In the genomic region with DNA sequence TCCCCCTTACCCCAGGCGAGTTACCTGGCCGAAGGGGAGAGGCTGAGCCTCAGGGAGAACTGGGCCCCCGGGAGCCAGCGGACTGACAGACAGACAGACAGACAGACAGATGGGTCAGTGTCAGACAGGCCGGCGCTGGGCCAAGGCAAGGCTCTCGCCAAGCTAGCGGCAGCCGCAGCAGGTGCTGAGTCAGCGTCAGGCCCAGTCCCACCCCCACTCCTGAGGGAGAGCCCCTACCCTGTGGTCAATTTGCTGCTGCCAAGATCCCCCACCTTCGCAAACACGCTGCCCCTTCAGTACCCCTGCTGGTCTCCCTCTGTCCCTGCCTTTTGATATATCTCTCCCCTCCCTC, we compare ENCODE assay signal across 8 cellular contexts. TPM values are rescaled to one million over a fixed set of nuclear protein-coding genes. Genes with fewer than 3 reads are reported as not detected.
DNase-seq lines count a peak whose midpoint lies in the region; ATAC-seq and TF ChIP-seq lines count a peak whose summit lies in the region.

No MANE protein-coding gene starts in this region.

- intact Hi-C loops in testis (cut with DNase I; ENCODE audit: low total_unique reads): no loop called here

- H3K4me3 ChIP-seq in testis: no peak overlapping the region

- no peak for TF ChIP-seq POLR2A in testis (IDR thresholded peaks at IDR 0.05)

- WGBS in testis, 2 donors: 8 to 14% methylated on average over 6 to 12 of the region's 12 CpGs

- no peak for ATAC-seq in GM21515 (IDR thresholded peaks at IDR 0.05; ENCODE audit: unreplicated experiment)

- peaks cover 28% of the 10 kb centered on the region for H3K4me1 ChIP-seq in testis

- H3K27ac ChIP-seq in testis: no peak overlapping the region

- TF ChIP-seq CTCF in testis (IDR thresholded peaks at IDR 0.05): no peak

- DNase-seq in activated CD8-positive, alpha-beta memory T cell treated with anti-CD3 and anti-CD28 coated beads for 24 hours: peak; percentile 62
- DNase-seq in activated CD8-positive, alpha-beta memory T cell treated with anti-CD3 and anti-CD28 coated beads, Interleukin-2, amount 50 U/mL, for 4 hours: no peak
- peak; percentile 29 to 39 for DNase-seq in activated CD4-positive, alpha-beta T cell treated with anti-CD3 and anti-CD28 coated beads, Interleukin-2, amount 50 U/mL, for 48 hours
- DNase-seq in hepatic stellate cell (ENCODE audit: low spot score) (peak; percentile 34), testis (peak; percentile 67), NCI-H146 treated with DMSO at 0.1 percent for 48 hours (lab: John Stamatoyannopoulos, UW; ENCODE audit: unreplicated experiment) (no peak), HuH-7 (ENCODE audit: low spot score) (no peak)

- H3K27me3 ChIP-seq in testis: no peaks in the 10 kb centered on the region

- no peaks in the 10 kb centered on the region for H3K36me3 ChIP-seq in testis (ENCODE audit: low read depth, missing control alignments)

- H3K9me3 ChIP-seq in testis: no peaks in the 10 kb centered on the region

RNA-seq across cellular contexts. Expression of a gene that starts 1.5 kb away (rescaled TPM):
- total RNA-seq in testis: 1 to 10 TPM; 3.2 to 4.2 TPM
- polyA plus RNA-seq in testis (ENCODE audit: insufficient read depth, low read depth, low replicate concordance): 4.6 TPM

RNA-seq across cellular contexts. Expression of a gene that starts 4.1 kb away (rescaled TPM):
- total RNA-seq in testis: 1 to 10 TPM; 6.2 to 7.4 TPM
- 6.9 TPM for polyA plus RNA-seq in testis (ENCODE audit: insufficient read depth, low read depth, low replicate concordance)

RNA-seq across cellular contexts. Expression of a gene that starts 5.6 kb away (rescaled TPM):
- 10 to 100 TPM in 1 of 2 donors, 1 to 10 TPM in 1; 7.9 to 11.7 TPM for total RNA-seq in testis
- polyA plus RNA-seq in testis (ENCODE audit: insufficient read depth, low read depth, low replicate concordance): 6.5 TPM

RNA-seq across cellular contexts. Expression of a gene that starts 12.1 kb away (rescaled TPM):
- total RNA-seq in testis: 10 to 100 TPM in 1 of 2 donors, 1 to 10 TPM in 1; 5.7 to 18.8 TPM
- 63.0 TPM for polyA plus RNA-seq in testis (ENCODE audit: insufficient read depth, low read depth, low replicate concordance)

RNA-seq across cellular contexts. Expression of a gene that starts 15.4 kb away (rescaled TPM):
- 100 to 1,000 TPM in 1 of 2 donors, 10 to 100 TPM in 1; 41.4 to 202 TPM for total RNA-seq in testis
- polyA plus RNA-seq in testis (ENCODE audit: insufficient read depth, low read depth, low replicate concordance): 111 TPM

Comparison
In these comparisons a context has a peak if more than half of its experiments do, and no peak if none do; other contexts are left out.
1. DNase-seq: peak in activated CD8-positive, alpha-beta memory T cell treated with anti-CD3 and anti-CD28 coated beads for 24 hours (single experiment), activated CD4-positive, alpha-beta T cell treated with anti-CD3 and anti-CD28 coated beads, Interleukin-2, amount 50 U/mL, for 48 hours (2 of 2), hepatic stellate cell (single experiment) and testis (single experiment); none in activated CD8-positive, alpha-beta memory T cell treated with anti-CD3 and anti-CD28 coated beads, Interleukin-2, amount 50 U/mL, for 4 hours (single experiment), NCI-H146 treated with DMSO at 0.1 percent for 48 hours (single experiment) and HuH-7 (single experiment).